In the genomic region with DNA sequence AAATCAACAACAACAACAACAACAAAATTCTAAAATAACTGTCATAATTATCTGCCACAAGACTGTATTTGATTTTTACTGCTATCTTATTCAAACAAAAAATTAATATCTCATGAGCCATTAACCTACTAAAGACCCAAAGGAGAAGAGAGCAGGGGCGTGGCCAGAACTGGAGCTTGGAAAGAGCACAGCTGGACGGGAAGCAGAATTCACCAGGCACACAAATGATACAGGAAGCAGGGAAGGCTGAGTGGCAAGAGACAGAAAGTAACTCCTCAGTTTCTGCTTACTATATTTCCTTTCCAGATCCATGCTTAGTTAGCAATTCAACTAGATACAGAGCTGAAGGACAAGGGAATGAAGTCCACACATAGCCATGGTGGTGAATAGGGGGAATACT, we compare ENCODE assay signal across 13 cellular contexts. TPM values are rescaled to one million over a fixed set of nuclear protein-coding genes. Genes with fewer than 3 reads are reported as not detected.
DNase-seq lines count a peak whose midpoint lies in the region; ATAC-seq, FAIRE-seq and TF ChIP-seq lines count a peak whose summit lies in the region.
"Had no signal": no experiment of that assay in that cellular context is flagged by ENCODE, and none has a peak within 500 bp of the region (broad histone marks: within the 10 kb centered on the region; RNA-seq: fewer than 3 reads in every experiment).

No MANE protein-coding gene starts in this region.

- 78 to 83% methylated on average over 1 to 2 of the region's 2 CpGs for WGBS in endodermal cell (ENCODE audit: insufficient coverage in 1 of 2, insufficient read length in 1 of 2), 2 experiments
- WGBS in neuronal stem cell (ENCODE audit: extremely low coverage in 2 of 2, insufficient read length in 2 of 2, insufficient replicate concordance in 1 of 2), 2 donors: no CpG with 5 or more reads among the region's 2 CpGs

- H2AFZ ChIP-seq in neuronal stem cell (ENCODE audit: low read length): no peak overlapping the region

- ATAC-seq in CD4-positive, alpha-beta T cell (ENCODE audit: poor library complexity): no peak
- ATAC-seq: natural killer cell had no signal

- CTCF ChIA-PET in CD4-positive, alpha-beta T cell (lab: Charles Lee): interaction anchor here (1.0 to 1.1 kb wide), 2 partner anchors 102 to 103 kb away, joined by 3 read pairs; no protein-coding TSS in a partner anchor

- no peak overlapping the region for H4K8ac ChIP-seq in neuronal stem cell (ENCODE audit: low read depth, low read length)

- no peak overlapping the region for H3K4me2 ChIP-seq in neuronal stem cell (ENCODE audit: insufficient read depth, low read length, poor library complexity, severe bottlenecking)

- no peak overlapping the region for H3K18ac ChIP-seq in neuronal stem cell (ENCODE audit: low read length)

- peaks cover 56% of the 10 kb centered on the region for H3K4me1 Mint-ChIP-seq in CD4-positive, alpha-beta T cell (ENCODE audit: low read depth)
- peaks cover 13% of the 10 kb centered on the region for H3K4me1 Mint-ChIP-seq in endodermal cell
- H3K4me1 Mint-ChIP-seq: natural killer cell had no signal

- H3K9me3 Mint-ChIP-seq in CD4-positive, alpha-beta T cell: no peaks in the 10 kb centered on the region
- H3K9me3 Mint-ChIP-seq in endodermal cell: no peaks in the 10 kb centered on the region
- H3K9me3 Mint-ChIP-seq: activated T-helper 1 cell treated with anti-CD3 and anti-CD28 coated beads, Interleukin-12 subunit alpha, Interleukin-12 subunit beta, Interleukin-2, Interleukin-4 antibody, amounts not matched to agents 30 ng/mL and 10 ng/mL and 1 ng/mL, durations not matched to agents 14 hours and 24 hours and 36 hours; natural killer cell had no signal

- H2BK15ac ChIP-seq in neuronal stem cell (ENCODE audit: low read length): no peak overlapping the region

- H2BK120ac ChIP-seq in neuronal stem cell (ENCODE audit: low read depth, low read length): no peak overlapping the region

- H3K4me3 ChIP-seq in endodermal cell (ENCODE audit: low read length) (no peak overlapping the region), muscle layer of duodenum (ENCODE audit: low read depth in 1 of 2, low read length in 2 of 2) (no peak overlapping the region), neuronal stem cell (ENCODE audit: low read length in 2 of 2) (no peak overlapping the region)
- H3K4me3 ChIP-seq: breast epithelium had no signal

- peak; percentile 65 for FAIRE-seq in H54 (lab: Jason Lieb, UNC)

- no peak overlapping the region for H3K27ac ChIP-seq in CD4-positive, alpha-beta T cell (ENCODE audit: low read depth, low read length)
- H3K27ac ChIP-seq in endodermal cell (ENCODE audit: low read depth, low read length) (no peak overlapping the region), muscle layer of duodenum (ENCODE audit: low read length) (peak overlapping the region; percentile 2), neuronal stem cell (replicated peaks; ENCODE audit: low read length) (no peak overlapping the region)
- H3K27ac ChIP-seq: WERI-Rb-1 had no signal

- H3K27me3 ChIP-seq in CD4-positive, alpha-beta T cell (ENCODE audit: control insufficient read depth, insufficient read depth, low read length): no peaks in the 10 kb centered on the region
- no peaks in the 10 kb centered on the region for H3K27me3 ChIP-seq in endodermal cell (ENCODE audit: control insufficient read depth, insufficient read depth, low read length, poor library complexity, severe bottlenecking)
- H3K27me3 ChIP-seq in muscle layer of duodenum (ENCODE audit: low read depth, low read length): no peaks in the 10 kb centered on the region
- no peaks in the 10 kb centered on the region for H3K27me3 ChIP-seq in neuronal stem cell (ENCODE audit: control insufficient read depth in 3 of 3, insufficient read depth in 3 of 3, low read depth in 1 of 3, low read length in 3 of 3)
- H3K27me3 ChIP-seq: breast epithelium had no signal

- no peak overlapping the region for H2BK12ac ChIP-seq in neuronal stem cell (ENCODE audit: low read length)

- H3K14ac ChIP-seq in neuronal stem cell (ENCODE audit: low read length): no peak overlapping the region

- H3K27ac Mint-ChIP-seq in CD4-positive, alpha-beta T cell: peak overlapping the region; percentile 78
- H3K27ac Mint-ChIP-seq in endodermal cell: peak overlapping the region; percentile 11
- H3K27ac Mint-ChIP-seq: activated T-helper 1 cell treated with anti-CD3 and anti-CD28 coated beads, Interleukin-12 subunit alpha, Interleukin-12 subunit beta, Interleukin-2, Interleukin-4 antibody, amounts not matched to agents 30 ng/mL and 10 ng/mL and 1 ng/mL, durations not matched to agents 14 hours and 24 hours and 36 hours had no signal

- TF ChIP-seq POLR2A in H54 (IDR thresholded peaks at IDR 0.05; ENCODE audit: low read depth, low read length): no peak

- intact Hi-C loops in CD4-positive, alpha-beta T cell (cut with DNase I, micrococcal nuclease): loop anchor here in 1 of 2 experiments (5.0 kb wide), 1 partner anchor 33 kb away; no protein-coding TSS in a partner anchor

- DNase-seq in CD4-positive, alpha-beta T cell: no peak
- DNase-seq in H54 (ENCODE audit: insufficient read length, low spot score) (no peak), endodermal cell (no peak), NCI-H2196 (lab: John Stamatoyannopoulos, UW; ENCODE audit: unreplicated experiment) (no peak), medulla oblongata (ENCODE audit: extremely low spot score) (no peak), neuronal stem cell (ENCODE audit: low spot score) (no peak), dedifferentiated amniotic fluid mesenchymal stem cell (ENCODE audit: extremely low spot score) (no peak)
- DNase-seq: natural killer cell, NCI-H526 treated with DMSO at 0.1 percent for 48 hours, WERI-Rb-1 had no signal

- H3K79me1 ChIP-seq in neuronal stem cell (ENCODE audit: low read depth, low read length): no peaks in the 10 kb centered on the region

- no peaks in the 10 kb centered on the region for H3K9me3 ChIP-seq in CD4-positive, alpha-beta T cell (ENCODE audit: control insufficient read depth, low read length)
- H3K9me3 ChIP-seq in endodermal cell (ENCODE audit: control insufficient read depth, low read length) (no peaks in the 10 kb centered on the region), muscle layer of duodenum (ENCODE audit: control insufficient read depth in 1 of 2, low read length in 2 of 2) (no peaks in the 10 kb centered on the region), neuronal stem cell (replicated peaks in 1 of 2; ENCODE audit: control insufficient read depth in 2 of 2, insufficient read depth in 1 of 2, low read depth in 1 of 2, low read length in 2 of 2) (no peaks in the 10 kb centered on the region)
- H3K9me3 ChIP-seq: breast epithelium had no signal

- H3K4ac ChIP-seq in neuronal stem cell (ENCODE audit: low read length): no peak overlapping the region

- H3K36me3 ChIP-seq in endodermal cell (ENCODE audit: control insufficient read depth, insufficient read depth, low read length) (no peaks in the 10 kb centered on the region), muscle layer of duodenum (ENCODE audit: control insufficient read depth in 1 of 2, insufficient read depth in 2 of 2, low read length in 2 of 2) (peaks cover 20 to 32% of the 10 kb centered on the region in 2 donors), neuronal stem cell (replicated peaks in 1 of 2; ENCODE audit: control insufficient read depth in 2 of 2, insufficient read depth in 2 of 2, low read length in 2 of 2) (peaks cover 2 to 95% of the 10 kb centered on the region in 2 donors)
- H3K36me3 ChIP-seq: breast epithelium had no signal

- H2AK5ac ChIP-seq in neuronal stem cell (ENCODE audit: low read depth, low read length): no peak overlapping the region

- TF ChIP-seq CTCF in CD4-positive, alpha-beta T cell (IDR thresholded peaks at IDR 0.05): no peak
- TF ChIP-seq CTCF in endodermal cell (conservative IDR thresholded peaks at IDR 0.05): no peak

- H3K4me1 ChIP-seq in endodermal cell (ENCODE audit: control insufficient read depth, insufficient read depth, low read length): peaks cover 10% of the 10 kb centered on the region
- H3K4me1 ChIP-seq in muscle layer of duodenum (ENCODE audit: control insufficient read depth in 1 of 2, insufficient read depth in 2 of 2, low read length in 2 of 2): peaks cover 0 to 7% of the 10 kb centered on the region in 2 donors
- peaks cover 0 to 2% of the 10 kb centered on the region in 2 donors for H3K4me1 ChIP-seq in neuronal stem cell (ENCODE audit: control insufficient read depth in 2 of 2, insufficient read depth in 1 of 2, low read depth in 1 of 2, low read length in 2 of 2)
- H3K4me1 ChIP-seq: breast epithelium had no signal

- H3K36me3 Mint-ChIP-seq in CD4-positive, alpha-beta T cell (ENCODE audit: low read depth): peaks cover 89% of the 10 kb centered on the region
- H3K36me3 Mint-ChIP-seq in endodermal cell (ENCODE audit: low read depth): peaks cover 12% of the 10 kb centered on the region
- H3K36me3 Mint-ChIP-seq: natural killer cell had no signal

- no peak overlapping the region for H3K4me3 Mint-ChIP-seq in CD4-positive, alpha-beta T cell
- H3K4me3 Mint-ChIP-seq in endodermal cell: no peak overlapping the region
- H3K4me3 Mint-ChIP-seq: activated T-helper 1 cell treated with anti-CD3 and anti-CD28 coated beads, Interleukin-12 subunit alpha, Interleukin-12 subunit beta, Interleukin-2, Interleukin-4 antibody, amounts not matched to agents 30 ng/mL and 10 ng/mL and 1 ng/mL, durations not matched to agents 14 hours and 24 hours and 36 hours; natural killer cell had no signal

- no peak overlapping the region for H3K23ac ChIP-seq in neuronal stem cell (ENCODE audit: low read depth, low read length, poor library complexity)

- H2BK5ac ChIP-seq in neuronal stem cell (ENCODE audit: low read length): no peak overlapping the region

- no peaks in the 10 kb centered on the region for H3K27me3 Mint-ChIP-seq in CD4-positive, alpha-beta T cell
- H3K27me3 Mint-ChIP-seq in endodermal cell (ENCODE audit: insufficient read depth): no peaks in the 10 kb centered on the region

- POLR2A ChIA-PET in CD4-positive, alpha-beta T cell (lab: Charles Lee): interaction anchor here (0.7 kb wide), 1 partner anchor 22 kb away, joined by 3 read pairs; no protein-coding TSS in a partner anchor

- no peak overlapping the region for H4K91ac ChIP-seq in neuronal stem cell (ENCODE audit: low read depth, low read length, poor library complexity)

- no peak overlapping the region for H3K9ac ChIP-seq in endodermal cell (ENCODE audit: extremely low read depth, low read length, poor library complexity, severe bottlenecking)
- no peak overlapping the region for H3K9ac ChIP-seq in neuronal stem cell (ENCODE audit: low read depth, low read length, poor library complexity)

RNA-seq across cellular contexts. Expression of gene FKBP5, which starts 54.4 kb away (rescaled TPM):
- total RNA-seq in CD4-positive, alpha-beta T cell: 10 to 100 TPM; 72.6 to 75.9 TPM
- total RNA-seq in endodermal cell: 10 to 100 TPM; 27.0 to 53.3 TPM
- 22.6 TPM for polyA plus RNA-seq in endodermal cell (2013, experiment 1 of 2)
- 22.4 TPM for polyA plus RNA-seq in endodermal cell (2013, experiment 2 of 2)
- 30.2 TPM for polyA plus RNA-seq in neuronal stem cell (2013, experiment 1 of 2)
- 30.5 TPM for polyA plus RNA-seq in neuronal stem cell (2013, experiment 2 of 2)
